ENCODE assay signal across 8 cellular contexts in genomic region chrX:19888419-19888879, GRCh38. TPM values are rescaled to one million over a fixed set of nuclear protein-coding genes. Genes with fewer than 3 reads are reported as not detected.
DNase-seq lines count a peak whose midpoint lies in the region; ATAC-seq and TF ChIP-seq lines count a peak whose summit lies in the region.

No MANE protein-coding gene starts in this region.

- H3K9me3 ChIP-seq in KOPT-K1 (ENCODE audit: insufficient read depth, low read length, poor library complexity, severe bottlenecking), result no peaks in the 10 kb centered on the region
- H3K9me3 ChIP-seq in SK-N-MC (ENCODE audit: low read depth, low read length), result no peaks in the 10 kb centered on the region
- H3K9me3 ChIP-seq in skeletal muscle satellite cell (replicated peaks; ENCODE audit: low read length), result no peaks in the 10 kb centered on the region

- no peak for ATAC-seq in GM18858 (IDR thresholded peaks at IDR 0.05; ENCODE audit: unreplicated experiment)

- peaks cover 1% of the 10 kb centered on the region for H3K4me1 ChIP-seq in skeletal muscle satellite cell (ENCODE audit: control insufficient read depth, insufficient read depth, low read length)

- H3K27ac ChIP-seq in KOPT-K1 (ENCODE audit: low read depth, low read length, poor library complexity, severe bottlenecking), result peak overlapping the region; percentile 63
- peak overlapping the region; percentile 82 for H3K27ac ChIP-seq in SK-N-MC

- H3K9ac ChIP-seq in SK-N-MC (ENCODE audit: insufficient read length) (no peak overlapping the region), skeletal muscle satellite cell (ENCODE audit: low read depth, low read length) (peak overlapping the region; percentile 55)

- H3K4me3 ChIP-seq in SK-N-MC (peak overlapping the region; percentile 73), cardiac fibroblast (replicated peaks in 1 of 2; ENCODE audit: low read depth in 2 of 2, low read length in 2 of 2) (peak overlapping the region; percentile 59 to 63), skeletal muscle satellite cell (ENCODE audit: low read length) (peak overlapping the region; percentile 61)

- DNase-seq in NCI-H187 treated with DMSO at 0.1 percent for 48 hours (lab: John Stamatoyannopoulos, UW) (peak; percentile 5), NCI-H187 (lab: John Stamatoyannopoulos, UW) (no peak), SK-N-MC (ENCODE audit: low read depth, low spot score) (no peak), cardiac fibroblast (ENCODE audit: low read depth in 2 of 2) (peak; percentile 80 to 86), iPS-NIHi11 (ENCODE audit: low spot score) (peak; percentile 60)

- TF ChIP-seq CTCF in cardiac fibroblast (IDR thresholded peaks at IDR 0.05; ENCODE audit: low read depth, low read length), result peak; percentile 66

- H3K36me3 ChIP-seq in KOPT-K1 (ENCODE audit: insufficient read depth, low read length), result no peaks in the 10 kb centered on the region
- H3K36me3 ChIP-seq in SK-N-MC (ENCODE audit: insufficient read depth, low read length), result no peaks in the 10 kb centered on the region
- no peaks in the 10 kb centered on the region for H3K36me3 ChIP-seq in skeletal muscle satellite cell (ENCODE audit: insufficient read depth, low read length)

- peak overlapping the region; percentile 91 for H3K4me2 ChIP-seq in skeletal muscle satellite cell (ENCODE audit: low read length)

- no peaks in the 10 kb centered on the region for H3K27me3 ChIP-seq in skeletal muscle satellite cell (ENCODE audit: control insufficient read depth, insufficient read depth, low read length)

RNA-seq across cellular contexts. Expression of gene SH3KBP1, which starts 1.0 kb away (rescaled TPM):
- total RNA-seq in skeletal muscle satellite cell (2012; rRNA removed), result 21.2 and 24.3 TPM in 2 replicates

Comparison
In these comparisons a context has a peak if more than half of its experiments do, and no peak if none do; other contexts are left out.
1. DNase-seq: peak in NCI-H187 treated with DMSO at 0.1 percent for 48 hours (single experiment), cardiac fibroblast (2 of 2) and iPS-NIHi11 (single experiment); none in NCI-H187 (0 of 2) and SK-N-MC (single experiment).
2. Peak in every context shown above with its lines, with median percentiles within 50 percentile points of each other: H3K4me3 ChIP-seq.